In the genomic region with DNA sequence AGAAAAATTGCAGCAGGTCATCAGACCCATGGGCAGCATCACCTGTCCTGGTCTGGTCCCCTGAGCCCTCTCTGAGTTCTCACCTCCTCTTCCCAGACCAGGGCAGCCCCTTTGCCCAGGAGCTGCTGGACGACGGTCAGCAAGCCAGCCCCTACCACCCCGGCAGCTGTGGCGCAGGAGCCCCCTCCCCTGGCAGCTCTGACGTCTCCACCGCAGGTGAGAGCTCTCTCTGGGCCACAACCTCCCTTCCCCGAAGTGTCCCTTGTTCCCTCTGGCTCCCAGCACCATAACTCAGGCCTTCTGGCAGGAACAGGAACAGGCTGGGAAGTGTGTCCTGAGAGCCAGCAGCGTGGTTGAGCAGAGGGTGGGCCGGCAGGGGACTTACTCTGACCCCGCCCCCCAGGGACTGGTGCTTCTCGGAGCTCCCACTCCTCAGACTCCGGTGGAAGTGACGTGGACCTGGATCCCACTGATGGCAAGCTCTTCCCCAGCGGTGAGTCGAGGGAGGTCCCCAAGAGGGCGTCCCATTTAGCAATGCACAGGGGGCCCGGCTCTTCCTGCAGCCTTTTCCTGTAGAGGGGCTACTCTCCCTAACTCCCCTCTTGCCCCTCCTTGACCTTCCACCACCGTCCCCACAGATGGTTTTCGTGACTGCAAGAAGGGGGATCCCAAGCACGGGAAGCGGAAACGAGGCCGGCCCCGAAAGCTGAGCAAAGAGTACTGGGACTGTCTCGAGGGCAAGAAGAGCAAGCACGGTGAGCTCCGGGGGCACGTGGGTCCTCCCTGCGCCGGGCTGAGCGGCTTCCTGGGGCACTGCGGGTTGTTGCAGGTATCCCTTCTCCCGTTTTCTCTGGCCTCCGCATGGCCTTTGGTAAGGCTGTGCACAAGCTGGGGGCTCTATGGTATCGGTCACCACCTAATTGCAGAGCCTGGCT, we compare ENCODE assay signal across 1 cellular context.
TF ChIP-seq lines count a peak whose summit lies in the region.

No MANE protein-coding gene starts in this region.

TF ChIP-seq in A549, 52 proteins besides CTCF, POLR2A, EP300 and RAD21:
- no peak for TF ChIP-seq MAZ (IDR thresholded peaks at IDR 0.05; ENCODE audit: borderline replicate concordance, low read depth, low read length)
- TF ChIP-seq TFCP2L1 (CRISPR knock-in tag; IDR thresholded peaks at IDR 0.05) = no peak
- TF ChIP-seq, protein P1, sequence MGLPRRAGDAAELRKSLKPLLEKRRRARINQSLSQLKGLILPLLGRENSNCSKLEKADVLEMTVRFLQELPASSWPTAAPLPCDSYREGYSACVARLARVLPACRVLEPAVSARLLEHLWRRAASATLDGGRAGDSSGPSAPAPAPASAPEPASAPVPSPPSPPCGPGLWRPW (IDR thresholded peaks at IDR 0.05) = no peak
- TF ChIP-seq, protein P2, sequence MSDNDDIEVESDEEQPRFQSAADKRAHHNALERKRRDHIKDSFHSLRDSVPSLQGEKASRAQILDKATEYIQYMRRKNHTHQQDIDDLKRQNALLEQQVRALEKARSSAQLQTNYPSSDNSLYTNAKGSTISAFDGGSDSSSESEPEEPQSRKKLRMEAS (IDR thresholded peaks at IDR 0.05) = peak; percentile 38
- 0 out of 2 replicates have a peak, but pooled peaks have one; percentile 34 for TF ChIP-seq FOSB (CRISPR knock-in tag; IDR thresholded peaks at IDR 0.05)
- TF ChIP-seq RARB (CRISPR knock-in tag; IDR thresholded peaks at IDR 0.05) = no peak
- TF ChIP-seq ZNF302 (CRISPR knock-in tag; IDR thresholded peaks at IDR 0.05) = no peak
- no peak for TF ChIP-seq EHMT2 (IDR thresholded peaks at IDR 0.05; ENCODE audit: low read depth)
- TF ChIP-seq, protein P3, sequence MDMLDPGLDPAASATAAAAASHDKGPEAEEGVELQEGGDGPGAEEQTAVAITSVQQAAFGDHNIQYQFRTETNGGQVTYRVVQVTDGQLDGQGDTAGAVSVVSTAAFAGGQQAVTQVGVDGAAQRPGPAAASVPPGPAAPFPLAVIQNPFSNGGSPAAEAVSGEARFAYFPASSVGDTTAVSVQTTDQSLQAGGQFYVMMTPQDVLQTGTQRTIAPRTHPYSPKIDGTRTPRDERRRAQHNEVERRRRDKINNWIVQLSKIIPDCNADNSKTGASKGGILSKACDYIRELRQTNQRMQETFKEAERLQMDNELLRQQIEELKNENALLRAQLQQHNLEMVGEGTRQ (IDR thresholded peaks at IDR 0.05) = no peak
- TF ChIP-seq RNF2 (IDR thresholded peaks at IDR 0.05; ENCODE audit: borderline replicate concordance, low read depth) = no peak
- TF ChIP-seq SREBF2 (IDR thresholded peaks at IDR 0.05) = no peak
- no peak for TF ChIP-seq ZSCAN20 (CRISPR knock-in tag; IDR thresholded peaks at IDR 0.05)
- no peak for TF ChIP-seq CBX2 (IDR thresholded peaks at IDR 0.05; ENCODE audit: borderline replicate concordance, low read depth)
- no peak for TF ChIP-seq ZC3H11A (IDR thresholded peaks at IDR 0.05)
- no peak for TF ChIP-seq NR3C1 (IDR thresholded peaks at IDR 0.05)
- TF ChIP-seq CEBPB (IDR thresholded peaks at IDR 0.05) = no peak
- TF ChIP-seq, protein P4, sequence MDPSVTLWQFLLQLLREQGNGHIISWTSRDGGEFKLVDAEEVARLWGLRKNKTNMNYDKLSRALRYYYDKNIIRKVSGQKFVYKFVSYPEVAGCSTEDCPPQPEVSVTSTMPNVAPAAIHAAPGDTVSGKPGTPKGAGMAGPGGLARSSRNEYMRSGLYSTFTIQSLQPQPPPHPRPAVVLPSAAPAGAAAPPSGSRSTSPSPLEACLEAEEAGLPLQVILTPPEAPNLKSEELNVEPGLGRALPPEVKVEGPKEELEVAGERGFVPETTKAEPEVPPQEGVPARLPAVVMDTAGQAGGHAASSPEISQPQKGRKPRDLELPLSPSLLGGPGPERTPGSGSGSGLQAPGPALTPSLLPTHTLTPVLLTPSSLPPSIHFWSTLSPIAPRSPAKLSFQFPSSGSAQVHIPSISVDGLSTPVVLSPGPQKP (IDR thresholded peaks at IDR 0.05; ENCODE audit: low read depth, low read length) = no peak
- no peak for TF ChIP-seq HOXB13 (CRISPR knock-in tag; IDR thresholded peaks at IDR 0.05; ENCODE audit: low read depth)
- peak in 1 of 2 experiments; percentile 27; a peak in 2 of 5 replicates for TF ChIP-seq JUN (IDR thresholded peaks at IDR 0.05)
- TF ChIP-seq HDAC2 (IDR thresholded peaks at IDR 0.05) = no peak
- TF ChIP-seq BHLHE40 (IDR thresholded peaks at IDR 0.05; ENCODE audit: low read depth, low read length) = no peak
- TF ChIP-seq NPAS2 (CRISPR knock-in tag; IDR thresholded peaks at IDR 0.05; ENCODE audit: borderline replicate concordance) = no peak
- no peak for TF ChIP-seq CHD2 (IDR thresholded peaks at IDR 0.05; ENCODE audit: low read length, partially characterized antibody)
- no peak; the same call in 1 of the 2 replicates for TF ChIP-seq PHF8 (IDR thresholded peaks at IDR 0.05; ENCODE audit: borderline replicate concordance, low read depth)
